Comparison of ENCODE assay signal across 1 cellular context in genomic region chr13:30679483-30680330, GRCh38.
A peak's percentile ranks its signal among the peaks of the same experiment; 100 is the strongest.
TF ChIP-seq lines count a peak whose summit lies in the region.

No MANE protein-coding gene starts in this region.

TF ChIP-seq in GM12878, 131 proteins besides CTCF, POLR2A, EP300 and RAD21 (continued from another document):
- TF ChIP-seq ZBTB11 (CRISPR knock-in tag; IDR thresholded peaks at IDR 0.05) (no peak), SMC3 (IDR thresholded peaks at IDR 0.05; ENCODE audit: borderline replicate concordance, low read length) (peak; percentile 71; the same call in 1 of the 2 replicates), BMI1 (IDR thresholded peaks at IDR 0.05; ENCODE audit: borderline replicate concordance) (no peak), NBN (IDR thresholded peaks at IDR 0.05) (0 out of 2 replicates have a peak, but pooled peaks have one; percentile 29), RELA (IDR thresholded peaks at IDR 0.05; ENCODE audit: borderline replicate concordance, partially characterized antibody) (no peak), ZZZ3 (IDR thresholded peaks at IDR 0.05; ENCODE audit: control insufficient read depth, insufficient read length, low read depth) (no peak), KLF5 (IDR thresholded peaks at IDR 0.05; ENCODE audit: partially characterized antibody) (no peak), NKRF (conservative IDR thresholded peaks at IDR 0.05) (no peak), NFXL1 (IDR thresholded peaks at IDR 0.05; ENCODE audit: borderline replicate concordance) (no peak), CHD4 (IDR thresholded peaks at IDR 0.05) (no peak), BHLHE40 (IDR thresholded peaks at IDR 0.05; ENCODE audit: borderline replicate concordance in 1 of 2, low read depth in 2 of 2, low read length in 1 of 2) (no peak)
